16 cellular contexts compared by ENCODE assay signal in genomic region chr2:234747833-234748559, GRCh38.
"Had no signal": no experiment of that assay in that cellular context is flagged by ENCODE, and none has a peak within 500 bp of the region (broad histone marks: within the 10 kb centered on the region; RNA-seq: fewer than 3 reads in every experiment).

No MANE protein-coding gene starts in this region.

- H3K4me1 ChIP-seq: colonic mucosa, heart left ventricle, psoas muscle had no signal

- H3K27me3 ChIP-seq: colonic mucosa, neutrophil had no signal

- H3K36me3 ChIP-seq: colonic mucosa, heart left ventricle, neutrophil had no signal

- ATAC-seq: heart left ventricle; mucosa of descending colon; naive thymus-derived CD8-positive, alpha-beta T cell; psoas muscle; sciatic nerve had no signal

- DNase-seq: colonic mucosa; dermis blood vessel endothelial cell; foreskin melanocyte; heart left ventricle; hippocampal formation; kidney glomerular epithelial cell; mammary epithelial cell; mucosa of descending colon; naive thymus-derived CD8-positive, alpha-beta T cell; psoas muscle; stimulated activated CD4-positive, alpha-beta T cell treated with anti-CD3 and anti-CD28 coated beads, Interleukin-2, amount 100 ng/mL, for 24 hours; stimulated activated naive CD4-positive, alpha-beta T cell treated with Interleukin-2 at 50 U/mL for 16 hours; trophoblast cell had no signal

- H3K9me3 ChIP-seq: colonic mucosa, heart left ventricle, mucosa of descending colon, neutrophil, psoas muscle had no signal

- H3K27ac ChIP-seq: colonic mucosa, heart left ventricle, neutrophil, psoas muscle, skin epidermis had no signal

- H3K4me3 ChIP-seq: colonic mucosa, heart left ventricle, mucosa of descending colon, psoas muscle, skin epidermis had no signal
